Comparison of ENCODE assay signal across 13 cellular contexts in genomic region chr14:74988131-74988530, GRCh38. TPM values are rescaled to one million over a fixed set of nuclear protein-coding genes. Genes with fewer than 3 reads are reported as not detected.
DNase-seq lines count a peak whose midpoint lies in the region; ATAC-seq and TF ChIP-seq lines count a peak whose summit lies in the region.
"Had no signal": no experiment of that assay in that cellular context is flagged by ENCODE, and none has a peak within 500 bp of the region (broad histone marks: within the 10 kb centered on the region; RNA-seq: fewer than 3 reads in every experiment).

No MANE protein-coding gene starts in this region.

- H3K27ac Mint-ChIP-seq in activated CD8-positive, alpha-beta memory T cell treated with anti-CD3 and anti-CD28 coated beads, Interleukin-2, amount 10 ng/mL, durations not matched to agents 7 days and 5 days, result no peak overlapping the region
- H3K27ac Mint-ChIP-seq: immature natural killer cell had no signal

- CTCF ChIA-PET in activated CD8-positive, alpha-beta memory T cell treated with anti-CD3 and anti-CD28 coated beads, Interleukin-2, amount 10 ng/mL, durations not matched to agents 7 days and 5 days (lab: Charles Lee), result no interaction called here

- TF ChIP-seq CTCF in fibroblast of villous mesenchyme (IDR thresholded peaks at IDR 0.05; ENCODE audit: insufficient read depth, low read depth, low read length) (no peak), GM13977 (IDR thresholded peaks at IDR 0.05; ENCODE audit: extremely low read depth, insufficient read depth, missing control alignments) (no peak)

- peaks cover 37% of the 10 kb centered on the region for H3K4me1 ChIP-seq in SJCRH30
- H3K4me1 ChIP-seq: pancreas had no signal

- no peaks in the 10 kb centered on the region for H3K27me3 Mint-ChIP-seq in activated CD8-positive, alpha-beta memory T cell treated with anti-CD3 and anti-CD28 coated beads, Interleukin-2, amount 10 ng/mL, durations not matched to agents 7 days and 5 days

- H3K27me3 ChIP-seq in SJCRH30, result no peaks in the 10 kb centered on the region
- H3K27me3 ChIP-seq: dorsolateral prefrontal cortex, pancreas had no signal

- H3K27ac ChIP-seq in SJCRH30, result peak overlapping the region; percentile 91
- H3K27ac ChIP-seq: dorsolateral prefrontal cortex, pancreas had no signal

- no peaks in the 10 kb centered on the region for H3K36me3 Mint-ChIP-seq in activated CD8-positive, alpha-beta memory T cell treated with anti-CD3 and anti-CD28 coated beads, Interleukin-2, amount 10 ng/mL, durations not matched to agents 7 days and 5 days
- H3K36me3 Mint-ChIP-seq: immature natural killer cell had no signal

- DNase-seq in activated CD8-positive, alpha-beta memory T cell treated with anti-CD3 and anti-CD28 coated beads, Interleukin-2, amount 50 U/mL, for 48 hours, result peak; percentile 23
- DNase-seq in activated CD8-positive, alpha-beta memory T cell treated with anti-CD3 and anti-CD28 coated beads, Interleukin-2, amount 10 ng/mL, durations not matched to agents 7 days and 5 days, result no peak
- DNase-seq in SJCRH30, result peak; percentile 94 to 97
- peak; percentile 10 for DNase-seq in fibroblast of villous mesenchyme (ENCODE audit: low read depth)
- no peak for DNase-seq in T1000 (lab: John Stamatoyannopoulos, UW)
- DNase-seq in RPMI8226, result no peak
- DNase-seq in AML-193 (lab: John Stamatoyannopoulos, UW), result no peak
- no peak for DNase-seq in GM13977 (ENCODE audit: low spot score)
- DNase-seq: activated effector memory CD4-positive, alpha-beta T cell treated with Interleukin-2 at 50 U/mL for 16 hours; dorsolateral prefrontal cortex; immature natural killer cell; pancreas had no signal

- no peaks in the 10 kb centered on the region for H3K36me3 ChIP-seq in SJCRH30
- H3K36me3 ChIP-seq: pancreas had no signal

- H3K4me3 ChIP-seq in SJCRH30, result no peak overlapping the region
- no peak overlapping the region for H3K4me3 ChIP-seq in fibroblast of villous mesenchyme (ENCODE audit: low read depth, low read length)
- H3K4me3 ChIP-seq: dorsolateral prefrontal cortex, pancreas had no signal

- no peaks in the 10 kb centered on the region for H3K4me1 Mint-ChIP-seq in activated CD8-positive, alpha-beta memory T cell treated with anti-CD3 and anti-CD28 coated beads, Interleukin-2, amount 10 ng/mL, durations not matched to agents 7 days and 5 days
- H3K4me1 Mint-ChIP-seq: immature natural killer cell had no signal

- in situ Hi-C loops in GM13977 (cut with MboI; ENCODE audit: low pct_unique_long_range_greater_than_20kb, low sequenced_read_pairs, unreplicated experiment), result no loop called here

- ATAC-seq in activated CD8-positive, alpha-beta memory T cell treated with anti-CD3 and anti-CD28 coated beads, Interleukin-2, amount 10 ng/mL, durations not matched to agents 7 days and 5 days, result no peak
- ATAC-seq: activated CD4-positive, CD25-positive, alpha-beta regulatory T cell treated with anti-CD3 and anti-CD28 coated beads, Interleukin-2, amount 50 U/mL, for 24 hours; pancreas had no signal

- H3K4me3 Mint-ChIP-seq in activated CD8-positive, alpha-beta memory T cell treated with anti-CD3 and anti-CD28 coated beads, Interleukin-2, amount 10 ng/mL, durations not matched to agents 7 days and 5 days, result no peak overlapping the region
- H3K4me3 Mint-ChIP-seq: immature natural killer cell had no signal

- H3K9me3 ChIP-seq in SJCRH30 (replicated peaks), result no peaks in the 10 kb centered on the region
- H3K9me3 ChIP-seq: pancreas had no signal

- H3K9me3 Mint-ChIP-seq in activated CD8-positive, alpha-beta memory T cell treated with anti-CD3 and anti-CD28 coated beads, Interleukin-2, amount 10 ng/mL, durations not matched to agents 7 days and 5 days (ENCODE audit: low read depth), result no peaks in the 10 kb centered on the region
- H3K9me3 Mint-ChIP-seq: immature natural killer cell had no signal

RNA-seq across cellular contexts. Expression of gene EIF2B2, which starts 14.6 kb away (rescaled TPM):
- 10 to 100 TPM; 47.9 to 54.0 TPM for total RNA-seq in activated CD8-positive, alpha-beta memory T cell treated with anti-CD3 and anti-CD28 coated beads, Interleukin-2, amount 10 ng/mL, durations not matched to agents 7 days and 5 days
- total RNA-seq in SJCRH30 (2014; rRNA removed; shearing (Covaris generic)), result 56.8 and 64.7 TPM in 2 replicates
- total RNA-seq in fibroblast of villous mesenchyme, result 46.6 and 49.6 TPM in 2 replicates

RNA-seq across cellular contexts. Expression of gene PGF, which starts 32.7 kb away (rescaled TPM):
- total RNA-seq in activated CD8-positive, alpha-beta memory T cell treated with anti-CD3 and anti-CD28 coated beads, Interleukin-2, amount 10 ng/mL, durations not matched to agents 7 days and 5 days, result under 1 TPM; 0.29 to 0.56 TPM
- 115 and 120 TPM in 2 replicates for total RNA-seq in SJCRH30 (2014; rRNA removed; shearing (Covaris generic))
- total RNA-seq in fibroblast of villous mesenchyme, result 0.64 and 0.86 TPM in 2 replicates

Comparison
In these comparisons a context has a peak if more than half of its experiments do, and no peak if none do; other contexts are left out.
1. DNase-seq: peak in activated CD8-positive, alpha-beta memory T cell treated with anti-CD3 and anti-CD28 coated beads, Interleukin-2, amount 50 U/mL, for 48 hours (single experiment), SJCRH30 (2 of 2) and fibroblast of villous mesenchyme (single experiment); none in activated CD8-positive, alpha-beta memory T cell treated with anti-CD3 and anti-CD28 coated beads, Interleukin-2, amount 10 ng/mL, durations not matched to agents 7 days and 5 days (single experiment), T1000 (single experiment), RPMI8226 (single experiment), AML-193 (0 of 2) and GM13977 (single experiment).
2. RNA of gene PGF, which starts 32.7 kb away (total RNA-seq): 115 to 120 TPM in SJCRH30; 0.64 to 0.86 TPM in fibroblast of villous mesenchyme and 0.29 to 0.56 TPM in activated CD8-positive, alpha-beta memory T cell treated with anti-CD3 and anti-CD28 coated beads, Interleukin-2, amount 10 ng/mL, durations not matched to agents 7 days and 5 days; every median in the first group is over 10 times any median in the second.